Comparison of ENCODE assay signal across 29 cellular contexts in the genomic region with DNA sequence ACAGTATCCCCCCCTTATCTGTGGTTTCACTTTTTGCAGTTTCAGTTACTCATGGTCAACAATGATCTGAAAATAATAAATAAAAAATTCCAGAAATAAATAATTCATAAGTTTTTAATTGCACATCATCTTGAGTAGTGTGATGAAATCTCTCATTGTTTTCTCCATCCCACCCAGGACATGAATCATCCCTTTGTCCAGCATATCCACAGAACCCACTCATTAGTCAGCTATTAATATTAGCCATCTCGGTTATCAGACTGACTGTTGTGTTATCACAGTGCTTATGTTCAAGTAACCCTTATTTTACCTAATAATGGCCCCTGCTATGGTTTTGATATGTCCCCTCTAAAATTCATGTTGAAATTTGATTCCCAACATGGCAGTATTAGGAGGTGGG.
"Had no signal": no experiment of that assay in that cellular context is flagged by ENCODE, and none has a peak within 500 bp of the region (broad histone marks: within the 10 kb centered on the region; RNA-seq: fewer than 3 reads in every experiment).

No MANE protein-coding gene starts in this region.

- DNase-seq: activated B cell treated with CpG ODN at 0.5 μM for 24 hours; activated CD4-positive, alpha-beta T cell treated with anti-CD3 and anti-CD28 coated beads, Interleukin-2, amount 50 U/mL, for 1 hour; activated CD8-positive, alpha-beta memory T cell treated with anti-CD3 and anti-CD28 coated beads, Interleukin-2, amount 10 ng/mL, durations not matched to agents 7 days and 5 days; activated CD8-positive, alpha-beta T cell treated with anti-CD3 and anti-CD28 coated beads for 36 hours; activated naive CD4-positive, alpha-beta T cell; activated T-cell treated with anti-CD3 and anti-CD28 coated beads, Interleukin-2, amount 50 U/mL, for 48 hours; anterior cingulate cortex; body of pancreas; caudate nucleus; cortex of kidney; effector memory CD8-positive, alpha-beta T cell; left lung; lower lobe of right lung; mesendoderm; natural killer cell; occipital lobe; psoas muscle; stimulated activated CD4-positive, alpha-beta T cell treated with anti-CD3 and anti-CD28 coated beads, Interleukin-15, amount 100 ng/mL, for 24 hours; stimulated activated CD4-positive, alpha-beta T cell treated with anti-CD3 and anti-CD28 coated beads, Interleukin-2, amount 100 ng/mL, for 24 hours; stimulated activated naive B cell treated with anti-CD40 and anti-IgM and Interleukin-4, amounts not matched to agents 10 μg/mL and 1 μg/mL and 100 μg/mL, for 72 hours; stomach; tibial artery; upper lobe of right lung had no signal

- H3K27ac ChIP-seq: body of pancreas, gastroesophageal sphincter, hepatocyte, left lung, lower lobe of right lung, neural progenitor cell, parathyroid adenoma, psoas muscle, right atrium auricular region, stomach, tibial artery, upper lobe of right lung had no signal

- H3K27me3 ChIP-seq: body of pancreas, gastroesophageal sphincter, hepatocyte, left lung, neural progenitor cell, right atrium auricular region, stomach, tibial artery, upper lobe of right lung had no signal

- H3K36me3 ChIP-seq: neural progenitor cell had no signal

- H3K4me3 ChIP-seq: body of pancreas, gastroesophageal sphincter, hepatocyte, left lung, lower lobe of right lung, neural progenitor cell, psoas muscle, right atrium auricular region, stomach, tibial artery, upper lobe of right lung had no signal

- FAIRE-seq: keratinocyte had no signal
